14 cellular contexts compared by ENCODE assay signal in genomic region chr21:45328198-45329087, GRCh38. TPM values are rescaled to one million over a fixed set of nuclear protein-coding genes. Genes with fewer than 3 reads are reported as not detected.
DNase-seq lines count a peak whose midpoint lies in the region; ATAC-seq and TF ChIP-seq lines count a peak whose summit lies in the region.
"Had no signal": no experiment of that assay in that cellular context is flagged by ENCODE, and none has a peak within 500 bp of the region (broad histone marks: within the 10 kb centered on the region; RNA-seq: fewer than 3 reads in every experiment).

No MANE protein-coding gene starts in this region.

- in situ Hi-C loops in Panc1 (cut with HindIII; ENCODE audit: low pct_unique_long_range_greater_than_20kb, low sequenced_read_pairs) = no loop called here

- CTCF ChIA-PET in Panc1 (lab: Charles Lee) = no interaction called here

- no peak for ATAC-seq in Panc1
- ATAC-seq: activated CD8-positive, alpha-beta T cell treated with anti-CD3 and anti-CD28 coated beads, Interleukin-2, amount 10 ng/mL, durations not matched to agents 7 days and 5 days; effector memory CD8-positive, alpha-beta T cell had no signal

- peak; percentile 58 for DNase-seq in DMS79 (lab: John Stamatoyannopoulos, UW)
- DNase-seq in Panc1 (ENCODE audit: low read depth, low spot score) = no peak
- DNase-seq in kidney epithelial cell (ENCODE audit: low read depth) = no peak
- DNase-seq in retina = peak; percentile 44
- DNase-seq in NCI-H1092 (lab: John Stamatoyannopoulos, UW) = no peak
- no peak for DNase-seq in NOMO-1 treated with DMSO at 0.1 percent for 48 hours (lab: John Stamatoyannopoulos, UW; ENCODE audit: unreplicated experiment)
- DNase-seq in iPS-NIHi7 (ENCODE audit: extremely low spot score) = no peak
- no peak for DNase-seq in NCI-H1436 treated with DMSO at 0.1 percent for 48 hours (lab: John Stamatoyannopoulos, UW)
- DNase-seq: activated CD8-positive, alpha-beta T cell treated with anti-CD3 and anti-CD28 coated beads, Interleukin-2, amount 10 ng/mL, durations not matched to agents 7 days and 5 days; DMS153; effector memory CD8-positive, alpha-beta T cell; NCI-H187 treated with DMSO at 0.1 percent for 48 hours; NCI-H526; stimulated activated CD4-positive, alpha-beta T cell treated with anti-CD3 and anti-CD28 coated beads, Interleukin-4, amount 100 ng/mL, for 1 hour had no signal

- intact Hi-C loops in Panc1 (cut with micrococcal nuclease; ENCODE audit: unreplicated experiment) = loop anchor here (5.0 kb wide), 1 partner anchor 79 kb away; the partner anchor contains the start of gene COL18A1

- H3K36me3 ChIP-seq in Panc1 (ENCODE audit: control insufficient read depth, insufficient read depth, low read length) (no peaks in the 10 kb centered on the region), kidney epithelial cell (ENCODE audit: control insufficient read depth, insufficient read depth, low read length) (no peaks in the 10 kb centered on the region)

- H3K4me1 ChIP-seq in Panc1 (ENCODE audit: control insufficient read depth, insufficient read depth, low read length) = peaks cover 80% of the 10 kb centered on the region

- H3K27ac ChIP-seq in Panc1 (ENCODE audit: low read length) = peak overlapping the region; percentile 90

- H3K27me3 ChIP-seq in Panc1 (ENCODE audit: control insufficient read depth, insufficient read depth, low read length) (no peaks in the 10 kb centered on the region), kidney epithelial cell (ENCODE audit: control insufficient read depth, insufficient read depth, low read length) (no peaks in the 10 kb centered on the region)

- POLR2A ChIA-PET in Panc1 (lab: Charles Lee) = no interaction called here

- H3K9me3 ChIP-seq in Panc1 (ENCODE audit: control insufficient read depth, insufficient read depth, low read depth, low read length) = no peaks in the 10 kb centered on the region

- TF ChIP-seq CTCF in Panc1 (IDR thresholded peaks at IDR 0.05) = no peak
- TF ChIP-seq CTCF in kidney epithelial cell (IDR thresholded peaks at IDR 0.05; ENCODE audit: insufficient read depth, low read length, poor library complexity, severe bottlenecking) = no peak

- H3K4me3 ChIP-seq in Panc1 (ENCODE audit: low read depth in 2 of 2, low read length in 2 of 2) (no peak overlapping the region), kidney epithelial cell (ENCODE audit: low read depth, low read length) (peak overlapping the region; percentile 0)

- BruUV-seq in Panc1 (replicated peaks; lab: Mats Ljungman, UMichigan) = no TSS peak

RNA-seq across cellular contexts. Expression of gene POFUT2, which starts 40.7 kb away (rescaled TPM):
- 59.6 TPM for total RNA-seq in Panc1 (2021; ENCODE audit: unreplicated experiment)
- 68.4 TPM for polyA plus RNA-seq in Panc1 (2012; ENCODE audit: insufficient read length)
- total RNA-seq in kidney epithelial cell = 22.5 and 38.3 TPM in 2 replicates

Comparison
In these comparisons a context has a peak if more than half of its experiments do, and no peak if none do; other contexts are left out.
1. DNase-seq: peak in DMS79 (single experiment) and retina (single experiment); none in Panc1 (single experiment), kidney epithelial cell (single experiment), NCI-H1092 (single experiment), NOMO-1 treated with DMSO at 0.1 percent for 48 hours (single experiment), iPS-NIHi7 (single experiment) and NCI-H1436 treated with DMSO at 0.1 percent for 48 hours (single experiment).